In the genomic region with DNA sequence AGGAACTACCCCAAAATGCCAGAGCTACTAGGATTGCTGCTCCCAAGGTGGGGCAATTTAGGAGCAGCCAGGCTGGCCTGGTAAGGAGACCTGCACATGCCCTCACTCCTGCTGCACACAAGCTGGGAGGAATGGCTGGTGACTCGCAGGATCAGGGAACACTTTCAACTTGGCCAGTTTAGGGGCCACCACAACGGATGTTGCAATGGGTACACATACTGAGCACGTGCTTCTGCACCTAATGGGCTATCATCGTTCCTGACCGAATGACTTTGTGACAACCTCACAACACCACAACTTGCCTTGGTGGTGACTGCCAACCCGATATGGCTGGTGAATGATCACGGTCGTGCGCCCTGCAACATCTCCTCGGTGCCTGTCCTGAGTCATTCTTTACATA, we compare ENCODE assay signal across 16 cellular contexts.
DNase-seq lines count a peak whose midpoint lies in the region; ATAC-seq and TF ChIP-seq lines count a peak whose summit lies in the region.
"Had no signal": no experiment of that assay in that cellular context is flagged by ENCODE, and none has a peak within 500 bp of the region (broad histone marks: within the 10 kb centered on the region; RNA-seq: fewer than 3 reads in every experiment).

No MANE protein-coding gene starts in this region.

- no peak overlapping the region for H3K27ac ChIP-seq in endodermal cell (ENCODE audit: low read depth, low read length)
- no peak overlapping the region for H3K27ac ChIP-seq in effector memory CD4-positive, alpha-beta T cell (ENCODE audit: insufficient read depth, low read length, poor library complexity, severe bottlenecking)
- H3K27ac ChIP-seq: RWPE1, SJCRH30 had no signal

- H3K9me3 Mint-ChIP-seq in endodermal cell (no peaks in the 10 kb centered on the region), osteocyte (ENCODE audit: unreplicated experiment) (no peaks in the 10 kb centered on the region)
- H3K9me3 Mint-ChIP-seq: CD8-positive, alpha-beta T cell had no signal

- H3K9ac ChIP-seq in endodermal cell (ENCODE audit: extremely low read depth, low read length, poor library complexity, severe bottlenecking), result no peak overlapping the region

- intact Hi-C loops in left cardiac atrium (cut with DNase I), result loop anchor here (5.0 to 10.0 kb wide), 3 partner anchors 83 to 187 kb away; a partner anchor contains a TSS

- H3K4me1 Mint-ChIP-seq in endodermal cell, result peaks cover 38% of the 10 kb centered on the region
- H3K4me1 Mint-ChIP-seq in osteocyte (ENCODE audit: unreplicated experiment), result peaks cover 36% of the 10 kb centered on the region

- ATAC-seq in left cardiac atrium, result no peak
- ATAC-seq: CD8-positive, alpha-beta T cell; HCT116 had no signal

- no peaks in the 10 kb centered on the region for H3K9me3 ChIP-seq in endodermal cell (ENCODE audit: control insufficient read depth, low read length)
- no peaks in the 10 kb centered on the region for H3K9me3 ChIP-seq in effector memory CD4-positive, alpha-beta T cell (ENCODE audit: control insufficient read depth, low read length)
- H3K9me3 ChIP-seq: BE2C, SJCRH30 had no signal

- H3K27ac Mint-ChIP-seq in endodermal cell (peak overlapping the region; percentile 45), osteocyte (ENCODE audit: unreplicated experiment) (peak overlapping the region; percentile 23)
- H3K27ac Mint-ChIP-seq: CD8-positive, alpha-beta T cell had no signal

- DNase-seq in AG10803 (ENCODE audit: low read depth), result peak; percentile 52
- peak; percentile 40 for DNase-seq in NB4 (ENCODE audit: low read depth)
- no peak for DNase-seq in endodermal cell
- peak; percentile 53 for DNase-seq in osteocyte (ENCODE audit: extremely low spot score, unreplicated experiment)
- DNase-seq in effector memory CD4-positive, alpha-beta T cell, result no peak
- DNase-seq in stimulated activated CD4-positive, alpha-beta T cell treated with anti-CD3 and anti-CD28 coated beads, Interleukin-2, amount 100 ng/mL, for 24 hours, result no peak
- DNase-seq in left cardiac atrium, result no peak
- DNase-seq: BE2C; CD8-positive, alpha-beta T cell; NCI-H1048; NCI-H1694; NCI-H2107; NCI-H526 treated with DMSO at 0.1 percent for 48 hours; SJCRH30 had no signal

- no peak for TF ChIP-seq CTCF in AG10803 (conservative IDR thresholded peaks at IDR 0.05; ENCODE audit: low read length)
- no peak for TF ChIP-seq CTCF in NB4 (IDR thresholded peaks at IDR 0.05; ENCODE audit: low read depth, low read length)
- no peak for TF ChIP-seq CTCF in endodermal cell (conservative IDR thresholded peaks at IDR 0.05)
- TF ChIP-seq CTCF in osteocyte (IDR thresholded peaks at IDR 0.05), result no peak

- H3K36me3 ChIP-seq in endodermal cell (ENCODE audit: control insufficient read depth, insufficient read depth, low read length), result peaks cover 73% of the 10 kb centered on the region
- no peaks in the 10 kb centered on the region for H3K36me3 ChIP-seq in effector memory CD4-positive, alpha-beta T cell (ENCODE audit: control insufficient read depth, insufficient read depth, low read length)
- H3K36me3 ChIP-seq: SJCRH30 had no signal

- peaks cover 19% of the 10 kb centered on the region for H3K4me1 ChIP-seq in endodermal cell (ENCODE audit: control insufficient read depth, insufficient read depth, low read length)
- H3K4me1 ChIP-seq in effector memory CD4-positive, alpha-beta T cell (ENCODE audit: control insufficient read depth, insufficient read depth, low read length, poor library complexity, severe bottlenecking), result no peaks in the 10 kb centered on the region
- H3K4me1 ChIP-seq: SJCRH30 had no signal

- 91 to 96% methylated on average over 8 to 10 of the region's 10 CpGs for WGBS in endodermal cell (ENCODE audit: insufficient coverage in 1 of 2, insufficient read length in 1 of 2), 2 experiments

- H3K4me3 Mint-ChIP-seq in endodermal cell (no peak overlapping the region), osteocyte (ENCODE audit: unreplicated experiment) (no peak overlapping the region)
- H3K4me3 Mint-ChIP-seq: CD8-positive, alpha-beta T cell had no signal

- H3K27me3 ChIP-seq in endodermal cell (ENCODE audit: control insufficient read depth, insufficient read depth, low read length, poor library complexity, severe bottlenecking), result no peaks in the 10 kb centered on the region
- H3K27me3 ChIP-seq in effector memory CD4-positive, alpha-beta T cell (replicated peaks; ENCODE audit: control insufficient read depth, insufficient read depth, low read length, poor library complexity, severe bottlenecking), result no peaks in the 10 kb centered on the region
- H3K27me3 ChIP-seq: BE2C had no signal

- no peak for TF ChIP-seq POLR2A in NB4 (IDR thresholded peaks at IDR 0.05; ENCODE audit: extremely low read depth, insufficient read length)

- H3K27me3 Mint-ChIP-seq in endodermal cell (ENCODE audit: insufficient read depth) (no peaks in the 10 kb centered on the region), osteocyte (ENCODE audit: unreplicated experiment) (no peaks in the 10 kb centered on the region)

- H3K36me3 Mint-ChIP-seq in endodermal cell (ENCODE audit: low read depth) (peaks cover 54% of the 10 kb centered on the region), osteocyte (ENCODE audit: unreplicated experiment) (peaks cover 14% of the 10 kb centered on the region)
- H3K36me3 Mint-ChIP-seq: CD8-positive, alpha-beta T cell had no signal

- no peak overlapping the region for H3K4me3 ChIP-seq in AG10803 (ENCODE audit: low read length)
- no peak overlapping the region for H3K4me3 ChIP-seq in NB4 (ENCODE audit: low read depth, low read length)
- H3K4me3 ChIP-seq in endodermal cell (ENCODE audit: low read length), result no peak overlapping the region
- H3K4me3 ChIP-seq in effector memory CD4-positive, alpha-beta T cell (ENCODE audit: insufficient read depth, low read depth, low read length, poor library complexity, severe bottlenecking), result no peak overlapping the region
- H3K4me3 ChIP-seq: SJCRH30 had no signal

Comparison
In these comparisons a context has a peak if more than half of its experiments do, and no peak if none do; other contexts are left out.
1. DNase-seq: peak in AG10803 (single experiment), NB4 (single experiment) and osteocyte (single experiment); none in endodermal cell (single experiment), effector memory CD4-positive, alpha-beta T cell (0 of 3), stimulated activated CD4-positive, alpha-beta T cell treated with anti-CD3 and anti-CD28 coated beads, Interleukin-2, amount 100 ng/mL, for 24 hours (0 of 2) and left cardiac atrium (single experiment).